9 cellular contexts compared by ENCODE assay signal in the genomic region with DNA sequence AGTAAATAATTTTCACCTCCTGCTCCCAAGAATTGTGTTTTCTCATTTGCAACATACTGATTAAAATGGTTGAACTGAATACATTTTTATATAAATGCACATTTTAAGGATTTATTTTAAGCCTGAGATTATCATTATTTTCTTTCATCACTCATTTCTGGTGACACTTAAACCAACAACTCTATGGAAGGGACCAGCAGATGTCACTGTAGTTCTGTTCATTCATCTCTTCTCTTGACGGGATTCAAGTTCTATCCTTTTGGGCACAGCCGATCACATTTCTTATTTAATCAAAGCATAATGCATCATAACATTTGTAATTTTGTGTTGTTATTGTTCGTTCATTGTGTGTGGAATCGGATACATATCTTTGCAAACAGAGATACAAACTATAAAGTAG.
DNase-seq lines count a peak whose midpoint lies in the region; ATAC-seq and TF ChIP-seq lines count a peak whose summit lies in the region.
"Had no signal": no experiment of that assay in that cellular context is flagged by ENCODE, and none has a peak within 500 bp of the region (broad histone marks: within the 10 kb centered on the region; RNA-seq: fewer than 3 reads in every experiment).

No MANE protein-coding gene starts in this region.

- H2AFZ ChIP-seq in PC-3 (ENCODE audit: low read length), result no peak overlapping the region

- no peaks in the 10 kb centered on the region for H3K36me3 Mint-ChIP-seq in progenitor cell of endocrine pancreas (ENCODE audit: insufficient read depth)
- H3K36me3 Mint-ChIP-seq: CD4-positive, CD25-positive, alpha-beta regulatory T cell had no signal

- H3K27ac Mint-ChIP-seq in progenitor cell of endocrine pancreas, result no peak overlapping the region

- no peaks in the 10 kb centered on the region for H3K79me2 ChIP-seq in PC-3 (ENCODE audit: low read length)

- intact Hi-C loops in PC-3 (cut with micrococcal nuclease), result loop anchor here (1.0 kb wide), 2 partner anchors 474 to 954 kb away; a partner anchor contains a TSS

- no peak overlapping the region for H3K4me2 ChIP-seq in PC-3 (ENCODE audit: low read length)

- DNase-seq in NCI-H1436 (lab: John Stamatoyannopoulos, UW) (peak; percentile 1), NCI-H1436 treated with DMSO at 0.1 percent for 48 hours (lab: John Stamatoyannopoulos, UW) (no peak), PC-3 (peak; percentile 61), fibroblast of peridontal ligament (ENCODE audit: extremely low read depth) (peak; percentile 87), progenitor cell of endocrine pancreas (ENCODE audit: low spot score, unreplicated experiment) (no peak)
- DNase-seq in stimulated activated naive CD4-positive, alpha-beta T cell (lab: John Stamatoyannopoulos, UW), result no peak
- DNase-seq in central memory CD4-positive, alpha-beta T cell, result no peak
- no peak for DNase-seq in activated effector memory CD4-positive, alpha-beta T cell treated with anti-CD3 and anti-CD28 coated beads, Interleukin-2, amount 50 U/mL, for 16 hours

- no peak overlapping the region for H3K4me3 Mint-ChIP-seq in progenitor cell of endocrine pancreas (ENCODE audit: low read depth)
- H3K4me3 Mint-ChIP-seq: CD4-positive, CD25-positive, alpha-beta regulatory T cell had no signal

- H4K20me1 ChIP-seq in PC-3 (ENCODE audit: low read length), result no peaks in the 10 kb centered on the region

- CTCF ChIA-PET in PC-3 (lab: Charles Lee), result no interaction called here

- H3K4me1 Mint-ChIP-seq in progenitor cell of endocrine pancreas (ENCODE audit: low read depth), result peaks cover 4% of the 10 kb centered on the region
- H3K4me1 Mint-ChIP-seq: CD4-positive, CD25-positive, alpha-beta regulatory T cell had no signal

- TF ChIP-seq CTCF in PC-3 (conservative IDR thresholded peaks at IDR 0.05; ENCODE audit: low read depth, low read length) (peak; percentile 66), progenitor cell of endocrine pancreas (IDR thresholded peaks at IDR 0.05; ENCODE audit: unreplicated experiment) (peak; percentile 64)

- no peak overlapping the region for H3K9ac ChIP-seq in PC-3 (ENCODE audit: low read length)

- BruUV-seq in PC-3 (replicated peaks; lab: Mats Ljungman, UMichigan), result no TSS peak

- POLR2A ChIA-PET in PC-3 (lab: Charles Lee; ENCODE audit: unreplicated experiment), result no interaction called here

- ATAC-seq in PC-3, result peak; percentile 64

- peaks cover 14% of the 10 kb centered on the region; the same call in 1 of the 2 replicates for H3K4me1 ChIP-seq in PC-3 (ENCODE audit: insufficient read depth, low read length)

- no peaks in the 10 kb centered on the region for H3K9me3 ChIP-seq in PC-3 (ENCODE audit: low read length)

- H3K27ac ChIP-seq in PC-3 (ENCODE audit: low read length), result no peak overlapping the region

- H3K9me3 Mint-ChIP-seq in progenitor cell of endocrine pancreas (ENCODE audit: low read depth), result no peaks in the 10 kb centered on the region

- no peaks in the 10 kb centered on the region for H3K9me2 ChIP-seq in PC-3 (replicated peaks; ENCODE audit: low read length)

- H3F3A ChIP-seq in PC-3 (ENCODE audit: low read length, unreplicated experiment), result no peaks in the 10 kb centered on the region

- no peaks in the 10 kb centered on the region for H3K36me3 ChIP-seq in PC-3 (ENCODE audit: low read depth, low read length)

- no peak overlapping the region for H3K4me3 ChIP-seq in PC-3 (ENCODE audit: low read length)

- H3K27me3 ChIP-seq in PC-3 (ENCODE audit: low read length), result peaks cover 6% of the 10 kb centered on the region; the same call in 1 of the 2 replicates

- peaks cover 63% of the 10 kb centered on the region for H3K27me3 Mint-ChIP-seq in progenitor cell of endocrine pancreas
- H3K27me3 Mint-ChIP-seq: CD4-positive, CD25-positive, alpha-beta regulatory T cell had no signal

Comparison
In these comparisons a context has a peak if more than half of its experiments do, and no peak if none do; other contexts are left out.
1. DNase-seq: peak in NCI-H1436 (single experiment), PC-3 (single experiment) and fibroblast of peridontal ligament (single experiment); none in NCI-H1436 treated with DMSO at 0.1 percent for 48 hours (single experiment), progenitor cell of endocrine pancreas (single experiment), stimulated activated naive CD4-positive, alpha-beta T cell (0 of 6), central memory CD4-positive, alpha-beta T cell (single experiment) and activated effector memory CD4-positive, alpha-beta T cell treated with anti-CD3 and anti-CD28 coated beads, Interleukin-2, amount 50 U/mL, for 16 hours (single experiment).